ENCODE assay signal across 23 cellular contexts in the genomic region with DNA sequence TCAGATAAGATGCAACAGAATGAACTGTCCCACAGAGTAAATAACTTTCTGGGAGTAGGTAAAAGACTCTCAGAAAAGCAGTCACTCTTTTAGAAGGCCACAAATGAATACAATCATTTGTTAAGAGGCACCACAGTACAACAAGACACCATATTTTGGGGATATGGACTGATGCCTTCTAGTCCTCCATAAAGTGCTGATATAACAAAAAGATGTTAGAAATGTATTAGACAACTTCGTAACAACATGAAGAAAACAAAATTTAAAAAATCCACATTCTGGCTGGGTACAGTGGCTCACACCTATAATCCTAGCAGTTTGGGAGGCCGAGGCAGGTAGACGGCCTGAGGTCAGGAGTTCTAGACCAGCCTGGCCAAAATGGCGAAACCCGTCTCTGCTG.
"Had no signal": no experiment of that assay in that cellular context is flagged by ENCODE, and none has a peak within 500 bp of the region (broad histone marks: within the 10 kb centered on the region; RNA-seq: fewer than 3 reads in every experiment).

No MANE protein-coding gene starts in this region.

- H3K27ac Mint-ChIP-seq: activated CD4-positive, alpha-beta memory T cell treated with anti-CD3 and anti-CD28 coated beads, Interleukin-2, amount 10 ng/mL, durations not matched to agents 7 days and 5 days; activated CD4-positive, alpha-beta T cell treated with anti-CD3 and anti-CD28 coated beads for 36 hours; activated naive CD4-positive, alpha-beta T cell treated with anti-CD3 and anti-CD28 coated beads for 36 hours; activated naive CD8-positive, alpha-beta T cell; activated T-helper 17 cell treated with anti-CD3 and anti-CD28 coated beads, Interleukin-2, amount 50 U/mL, for 72 hours had no signal

- H3K27ac ChIP-seq: brain microvascular endothelial cell, SK-N-MC, WERI-Rb-1 had no signal

- H3K36me3 ChIP-seq: brain microvascular endothelial cell had no signal

- DNase-seq: activated CD4-positive, alpha-beta memory T cell treated with anti-CD3 and anti-CD28 coated beads, Interleukin-2, amount 10 ng/mL, durations not matched to agents 7 days and 5 days; activated CD4-positive, alpha-beta T cell treated with anti-CD3 and anti-CD28 coated beads for 36 hours; activated CD4-positive, alpha-beta T cell treated with anti-CD3 and anti-CD28 coated beads, Interleukin-2, amount 50 U/mL, for 1 hour; activated gamma-delta T cell; activated naive CD4-positive, alpha-beta T cell treated with anti-CD3 and anti-CD28 coated beads for 36 hours; activated T-cell treated with anti-CD3 and anti-CD28 coated beads for 4 hours; activated T-cell treated with anti-CD3 and anti-CD28 coated beads, Interleukin-2, amount 50 U/mL, for 48 hours; amygdala; brain microvascular endothelial cell; Karpas-422; MM.1S; NCI-H1105 treated with DMSO at 0.1 percent for 48 hours; NCI-H1436 treated with DMSO at 0.1 percent for 48 hours; NCI-H187; NCI-H2081; NCI-H510A treated with DMSO at 0.1 percent for 48 hours; NCI-H69; T-helper 1 cell; WERI-Rb-1 had no signal

- H3K4me3 ChIP-seq: SK-N-MC had no signal

- H3K9me3 Mint-ChIP-seq: activated CD4-positive, alpha-beta memory T cell treated with anti-CD3 and anti-CD28 coated beads, Interleukin-2, amount 10 ng/mL, durations not matched to agents 7 days and 5 days; activated naive CD4-positive, alpha-beta T cell treated with anti-CD3 and anti-CD28 coated beads for 36 hours; activated T-helper 17 cell treated with anti-CD3 and anti-CD28 coated beads, Interleukin-2, amount 50 U/mL, for 72 hours had no signal

- ATAC-seq: activated CD4-positive, alpha-beta T cell treated with anti-CD3 and anti-CD28 coated beads for 36 hours; activated T-helper 17 cell treated with anti-CD3 and anti-CD28 coated beads, Interleukin-2, amount 50 U/mL, for 72 hours; Right ventricle myocardium inferior had no signal

- H3K27me3 Mint-ChIP-seq: activated CD4-positive, alpha-beta memory T cell treated with anti-CD3 and anti-CD28 coated beads, Interleukin-2, amount 10 ng/mL, durations not matched to agents 7 days and 5 days; activated CD4-positive, alpha-beta T cell treated with anti-CD3 and anti-CD28 coated beads for 36 hours; activated naive CD8-positive, alpha-beta T cell; activated T-helper 17 cell treated with anti-CD3 and anti-CD28 coated beads, Interleukin-2, amount 50 U/mL, for 72 hours had no signal

- H3K27me3 ChIP-seq: brain microvascular endothelial cell had no signal

- H3K4me3 Mint-ChIP-seq: activated CD4-positive, alpha-beta memory T cell treated with anti-CD3 and anti-CD28 coated beads, Interleukin-2, amount 10 ng/mL, durations not matched to agents 7 days and 5 days; activated CD4-positive, alpha-beta T cell treated with anti-CD3 and anti-CD28 coated beads for 36 hours; activated naive CD4-positive, alpha-beta T cell treated with anti-CD3 and anti-CD28 coated beads for 36 hours; activated naive CD8-positive, alpha-beta T cell; activated T-helper 17 cell treated with anti-CD3 and anti-CD28 coated beads, Interleukin-2, amount 50 U/mL, for 72 hours had no signal
